Comparison of ENCODE assay signal across 12 cellular contexts in genomic region chr6:144062757-144063156, GRCh38. TPM values are rescaled to one million over a fixed set of nuclear protein-coding genes. Genes with fewer than 3 reads are reported as not detected.
DNase-seq lines count a peak whose midpoint lies in the region; ATAC-seq, FAIRE-seq and TF ChIP-seq lines count a peak whose summit lies in the region.
"Had no signal": no experiment of that assay in that cellular context is flagged by ENCODE, and none has a peak within 500 bp of the region (broad histone marks: within the 10 kb centered on the region; RNA-seq: fewer than 3 reads in every experiment).

No MANE protein-coding gene starts in this region.

- no peaks in the 10 kb centered on the region for H4K20me1 ChIP-seq in K562 (replicated peaks; ENCODE audit: control insufficient read depth, insufficient read depth, low read length)

- no peak for TF ChIP-seq POLR2A in K562 (conservative IDR thresholded peaks at IDR 0.05)

- peak overlapping the region; percentile 99 for H2AFZ ChIP-seq in K562 (ENCODE audit: low read depth, low read length)

- intact Hi-C loops in K562 (cut with micrococcal nuclease) = no loop called here
- intact Hi-C loops in Right ventricle myocardium inferior (cut with DNase I) = no loop called here

- in situ Hi-C loops in GM13977 (cut with MboI; ENCODE audit: low pct_unique_long_range_greater_than_20kb, low sequenced_read_pairs, unreplicated experiment) (no loop called here), K562 (cut with MboI) (no loop called here)

- TF ChIP-seq CTCF in GM13977 (IDR thresholded peaks at IDR 0.05; ENCODE audit: extremely low read depth, insufficient read depth, missing control alignments) (no peak), K562 (IDR thresholded peaks at IDR 0.05 in 2 of 3, conservative IDR thresholded peaks at IDR 0.05 in 1 of 3; ENCODE audit: insufficient read depth in 2 of 3, low read depth in 1 of 3, low read length in 3 of 3) (no peak), neutrophil (IDR thresholded peaks at IDR 0.05) (no peak)

- peaks cover 15 to 17% of the 10 kb centered on the region in 2 experiments; a peak in 4 of 5 replicates for H3K4me1 ChIP-seq in K562 (replicated peaks in 1 of 2; ENCODE audit: control insufficient read depth in 2 of 2, insufficient read depth in 2 of 2, low read length in 2 of 2)
- peaks cover 18 to 23% of the 10 kb centered on the region in 2 experiments for H3K4me1 ChIP-seq in neutrophil (ENCODE audit: control insufficient read depth in 1 of 2, insufficient read depth in 1 of 2, low read depth in 1 of 2, low read length in 1 of 2)

- ATAC-seq in K562 = no peak
- ATAC-seq in HG03469 (IDR thresholded peaks at IDR 0.05; ENCODE audit: unreplicated experiment) = no peak
- ATAC-seq in Right ventricle myocardium inferior = no peak

- H3K27me3 ChIP-seq in K562 (ENCODE audit: control insufficient read depth in 2 of 2, insufficient read depth in 2 of 2, low read length in 2 of 2) (no peaks in the 10 kb centered on the region; a peak in 1 of 5 replicates), neutrophil (no peaks in the 10 kb centered on the region)

- no TSS peak for BruUV-seq in K562 (replicated peaks; lab: Mats Ljungman, UMichigan)

- no peaks in the 10 kb centered on the region for H3K9me1 ChIP-seq in K562 (ENCODE audit: control insufficient read depth, insufficient read depth, low read length)

- H3K79me2 ChIP-seq in K562 (ENCODE audit: control insufficient read depth, insufficient read depth, low read length) = no peaks in the 10 kb centered on the region

- no peak for TF ChIP-seq RAD21 in K562 (CRISPR knock-in tag; conservative IDR thresholded peaks at IDR 0.05 in 1 of 2, IDR thresholded peaks at IDR 0.05 in 1 of 2)

- H3K4me3 ChIP-seq in K562 (no peak overlapping the region), neutrophil (ENCODE audit: low read depth in 1 of 2, low read length in 1 of 2) (peak overlapping the region; percentile 72 to 95)

- peak overlapping the region; percentile 8 to 76; a peak in 3 of 4 replicates for H3K9ac ChIP-seq in K562 (ENCODE audit: insufficient read depth in 1 of 2, low read depth in 2 of 2, low read length in 2 of 2)

- no peak for FAIRE-seq in K562 (lab: Jason Lieb, UNC)
- FAIRE-seq: endothelial cell of umbilical vein had no signal

- DNase-seq in GM13977 (ENCODE audit: low spot score) (peak; percentile 15), MV-4-11 (lab: John Stamatoyannopoulos, UW) (peak; percentile 5), K562 (ENCODE audit: extremely low read depth in 1 of 4, low spot score in 3 of 4) (no peak), foreskin melanocyte (no peak), Right ventricle myocardium inferior (ENCODE audit: missing footprints) (no peak)
- DNase-seq: islet precursor cell; SIG-M5; stimulated activated CD4-positive, alpha-beta T cell treated with anti-CD3 and anti-CD28 coated beads, Interleukin-12 subunit alpha, Interleukin-12 subunit beta, amount 100 ng/mL, for 4 hours; substantia nigra had no signal

- peak overlapping the region; percentile 88; the same call in 1 of the 2 replicates for H3K4me2 ChIP-seq in K562 (ENCODE audit: insufficient read depth, low read length)

- POLR2A ChIA-PET in K562 (lab: Yijun Ruan, JAX) = interaction anchor here (0.6 kb wide), 1 partner anchor 70 kb away, joined by 3 read pairs; no protein-coding TSS in a partner anchor

- 39% methylated on average over 6 of the region's 6 CpGs for WGBS in K562 (ENCODE audit: insufficient coverage, low coverage, missing lambda C conversion rate)

- TF ChIP-seq EP300 in K562 (IDR thresholded peaks at IDR 0.05; ENCODE audit: low read length) = no peak

- H3K27ac ChIP-seq in K562 (ENCODE audit: extremely low read depth, low read depth, low read length) (no peak overlapping the region), neutrophil (peak overlapping the region; percentile 99)

- H3K36me3 ChIP-seq in K562 (ENCODE audit: control insufficient read depth, insufficient read depth, low read length) (no peaks in the 10 kb centered on the region), neutrophil (no peaks in the 10 kb centered on the region)

- H3K9me3 ChIP-seq in K562 (replicated peaks; ENCODE audit: control insufficient read depth, insufficient read depth, low read depth, low read length) = no peaks in the 10 kb centered on the region
- H3K9me3 ChIP-seq in neutrophil = no peaks in the 10 kb centered on the region

- CTCF ChIA-PET in K562 (lab: Yijun Ruan, JAX; ENCODE audit: low intra/inter-chr PET ratio) = no interaction called here

TF ChIP-seq in K562, 482 proteins besides CTCF, POLR2A, EP300 and RAD21:
- TF ChIP-seq LEF1 (IDR thresholded peaks at IDR 0.05) (no peak), E2F5 (CRISPR knock-in tag; IDR thresholded peaks at IDR 0.05) (0 out of 2 replicates have a peak, but pooled peaks have one; percentile 30)

RNA-seq across cellular contexts. Expression of gene SF3B5, which starts 32.6 kb away (rescaled TPM):
- 24.3 and 54.9 TPM in 2 replicates for total RNA-seq in K562 (2011; cell fraction: chromatin; rRNA removed; ENCODE audit: low replicate concordance)
- 129 and 134 TPM in 2 replicates for total RNA-seq in K562 (2011; cell fraction: nucleolus; rRNA removed)
- 82.1 and 112 TPM in 2 replicates for total RNA-seq in K562 (2011; cell fraction: nucleoplasm; rRNA removed)
- total RNA-seq in K562 (2014; rRNA removed) = 292 and 479 TPM in 2 replicates
- 133 and 238 TPM in 2 replicates for total RNA-seq in K562 (2014; rRNA removed; fragmentation: Illumina TruSeq; extraction: Trizol)
- total RNA-seq in K562 (2015; rRNA removed; fragmentation: Illumina TruSeq; extraction: Trizol) = 337 and 357 TPM in 2 replicates
- 399 and 440 TPM in 2 replicates for total RNA-seq in K562 (2021)
- 407 and 453 TPM in 2 replicates for polyA plus RNA-seq in K562 (2011; rRNA removed)
- polyA plus RNA-seq in K562 (2011; cell fraction: cytosol; rRNA removed) = 924 and 1,390 TPM in 2 replicates
- polyA plus RNA-seq in K562 (2011; cell fraction: nucleus; rRNA removed) = 281 and 290 TPM in 2 replicates
- 381 and 451 TPM in 2 replicates for polyA plus RNA-seq in K562 (2012)
- 538 and 635 TPM in 2 replicates for polyA plus RNA-seq in K562 (2014; fragmentation: Illumina TruSeq; extraction: Trizol)
- polyA plus RNA-seq in K562 (2014; fragmentation: Nextera tagmentation; extraction: Ambion mirVana) = 1,000 to 10,000 TPM; 1,065 to 1,211 TPM
- 552 and 569 TPM in 2 replicates for polyA plus RNA-seq in K562 (2014; rRNA removed)
- polyA minus RNA-seq in K562 (2011; rRNA and poly(A)+ RNA removed) = 129 and 212 TPM in 2 replicates
- polyA minus RNA-seq in K562 (2011; cell fraction: cytosol; rRNA and poly(A)+ RNA removed) = 181 and 196 TPM in 2 replicates
- 64.5 and 102 TPM in 2 replicates for polyA minus RNA-seq in K562 (2011; cell fraction: nucleus; rRNA and poly(A)+ RNA removed)
- 121 TPM for total RNA-seq in Right ventricle myocardium inferior

RNA-seq across cellular contexts. Expression of gene PLAGL1, which starts 54.7 kb away (rescaled TPM):
- 37.8 and 55.0 TPM in 2 replicates for total RNA-seq in K562 (2011; cell fraction: chromatin; rRNA removed; ENCODE audit: low replicate concordance)
- 16.5 and 17.4 TPM in 2 replicates for total RNA-seq in K562 (2011; cell fraction: nucleolus; rRNA removed)
- total RNA-seq in K562 (2011; cell fraction: nucleoplasm; rRNA removed) = 44.0 and 76.9 TPM in 2 replicates
- 11.7 and 14.8 TPM in 2 replicates for total RNA-seq in K562 (2014; rRNA removed)
- total RNA-seq in K562 (2014; rRNA removed; fragmentation: Illumina TruSeq; extraction: Trizol) = 11.0 and 11.5 TPM in 2 replicates
- 13.2 and 15.1 TPM in 2 replicates for total RNA-seq in K562 (2015; rRNA removed; fragmentation: Illumina TruSeq; extraction: Trizol)
- total RNA-seq in K562 (2021) = 26.2 and 27.0 TPM in 2 replicates
- polyA plus RNA-seq in K562 (2011; rRNA removed) = 18.9 and 53.9 TPM in 2 replicates
- 11.7 and 22.0 TPM in 2 replicates for polyA plus RNA-seq in K562 (2011; cell fraction: cytosol; rRNA removed)
- polyA plus RNA-seq in K562 (2011; cell fraction: nucleus; rRNA removed) = 111 and 133 TPM in 2 replicates
- 30.7 and 36.6 TPM in 2 replicates for polyA plus RNA-seq in K562 (2012)
- 27.4 and 29.6 TPM in 2 replicates for polyA plus RNA-seq in K562 (2014; fragmentation: Illumina TruSeq; extraction: Trizol)
- 1 to 10 TPM; 4.9 to 5.9 TPM for polyA plus RNA-seq in K562 (2014; fragmentation: Nextera tagmentation; extraction: Ambion mirVana)
- polyA plus RNA-seq in K562 (2014; rRNA removed) = 18.7 and 19.6 TPM in 2 replicates
- polyA minus RNA-seq in K562 (2011; rRNA and poly(A)+ RNA removed) = 20.9 and 39.9 TPM in 2 replicates
- 6.9 and 18.7 TPM in 2 replicates for polyA minus RNA-seq in K562 (2011; cell fraction: cytosol; rRNA and poly(A)+ RNA removed)
- polyA minus RNA-seq in K562 (2011; cell fraction: nucleus; rRNA and poly(A)+ RNA removed) = 32.3 and 88.7 TPM in 2 replicates
- 13.1 TPM for total RNA-seq in Right ventricle myocardium inferior

Comparison
In these comparisons a context has a peak if more than half of its experiments do, and no peak if none do; other contexts are left out.
1. DNase-seq: peak in GM13977 (single experiment) and MV-4-11 (single experiment); none in K562 (0 of 4), foreskin melanocyte (single experiment) and Right ventricle myocardium inferior (single experiment).